In the genomic region with DNA sequence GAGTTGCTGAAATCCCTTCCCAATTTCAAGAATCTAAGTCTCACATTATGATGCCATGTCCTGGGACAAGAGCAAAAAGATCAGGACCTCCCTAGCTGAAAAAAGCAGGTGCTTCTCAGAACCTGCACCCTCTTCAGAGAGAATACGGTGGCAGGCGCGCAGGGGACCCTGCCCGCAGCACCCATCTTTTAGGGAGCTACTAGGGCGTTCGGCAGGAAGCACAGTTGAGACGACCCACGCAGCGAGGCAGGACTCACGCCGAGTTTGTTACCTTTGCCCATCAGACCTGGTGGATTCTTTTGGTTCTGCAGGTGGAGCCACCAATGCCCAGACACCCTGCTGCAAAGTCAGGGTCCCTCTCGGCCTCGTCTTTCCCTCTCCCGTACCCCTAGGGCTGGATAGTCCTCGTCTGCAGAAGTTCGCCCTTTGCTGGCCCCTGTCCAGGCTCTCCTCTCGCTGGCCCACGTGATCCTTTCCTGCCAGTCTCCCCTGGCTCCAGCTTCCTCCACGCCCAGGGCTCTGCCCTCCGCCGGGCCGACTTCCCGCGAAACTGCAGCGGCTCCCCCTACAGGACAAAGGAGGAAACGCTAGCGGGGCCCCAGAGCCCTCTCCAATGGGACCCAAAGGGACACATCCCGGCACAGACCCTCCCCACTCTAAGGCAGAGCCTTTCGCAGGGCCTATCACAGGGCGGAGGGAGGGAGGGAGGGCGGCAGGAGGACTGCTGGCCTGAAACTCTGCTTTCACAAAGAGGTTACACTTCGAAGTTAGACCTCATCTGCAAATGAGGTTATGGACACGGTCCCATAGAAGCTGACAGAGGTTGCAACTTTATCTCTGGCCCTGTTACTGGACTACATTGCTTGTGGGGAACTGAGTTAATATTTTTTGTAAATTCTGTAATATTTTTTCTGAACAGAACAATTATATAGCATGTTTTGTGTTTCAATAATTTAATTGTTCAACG, we compare ENCODE assay signal across 8 cellular contexts. TPM values are rescaled to one million over a fixed set of nuclear protein-coding genes. Genes with fewer than 3 reads are reported as not detected.
A peak's percentile ranks its signal among the peaks of the same experiment; 100 is the strongest.
DNase-seq lines count a peak whose midpoint lies in the region; ATAC-seq and TF ChIP-seq lines count a peak whose summit lies in the region.

No MANE protein-coding gene starts in this region.

- H3K4me2 ChIP-seq in PC-9 (peak overlapping the region; percentile 42), fibroblast of lung (ENCODE audit: extremely low read depth, insufficient read depth, low read length) (no peak overlapping the region)

- H3F3A ChIP-seq in PC-9 (ENCODE audit: insufficient read depth, low read depth) = no peaks in the 10 kb centered on the region

- H3K9me2 ChIP-seq in PC-9 (ENCODE audit: insufficient read depth) = no peaks in the 10 kb centered on the region

- CTCF ChIA-PET in PC-9 (lab: Charles Lee) = interaction anchor here (0.7 to 1.3 kb wide), 2 partner anchors 14 to 105 kb away, joined by 8 to 12 read pairs; no protein-coding TSS in a partner anchor

- peak; percentile 73 for DNase-seq in GM10266 (ENCODE audit: extremely low spot score)
- DNase-seq in PC-9 = peak; percentile 53 to 70
- peak; percentile 85 for DNase-seq in activated T-cell treated with anti-CD3 and anti-CD28 coated beads, Interleukin-2, amount 50 U/mL, for 24 hours
- DNase-seq in fibroblast of lung (ENCODE audit: low read depth in 2 of 2) = peak; percentile 53 to 67
- peak; percentile 80 for DNase-seq in stomach

- H2AFZ ChIP-seq in PC-9 (no peak overlapping the region), fibroblast of lung (ENCODE audit: low read length) (no peak overlapping the region)

- no peaks in the 10 kb centered on the region for H3K4me1 ChIP-seq in PC-9 (replicated peaks; ENCODE audit: insufficient read depth)
- H3K4me1 ChIP-seq in fibroblast of lung (ENCODE audit: control insufficient read depth, extremely low read depth, insufficient read depth, low read length) = no peaks in the 10 kb centered on the region
- peaks cover 4 to 8% (median 8%) of the 10 kb centered on the region in 4 donors for H3K4me1 ChIP-seq in stomach

- H3K36me3 ChIP-seq in PC-9 (ENCODE audit: low read depth) = no peaks in the 10 kb centered on the region
- H3K36me3 ChIP-seq in fibroblast of lung (ENCODE audit: control insufficient read depth, insufficient read depth, low read length) = no peaks in the 10 kb centered on the region
- H3K36me3 ChIP-seq in stomach = no peaks in the 10 kb centered on the region

- no peaks in the 10 kb centered on the region for H4K20me1 ChIP-seq in PC-9 (ENCODE audit: insufficient read depth)
- H4K20me1 ChIP-seq in fibroblast of lung (ENCODE audit: control insufficient read depth, extremely low read depth, insufficient read depth, low read length) = no peaks in the 10 kb centered on the region

- no peak overlapping the region for H3K4me3 Mint-ChIP-seq in activated T-cell treated with anti-CD3 and anti-CD28 coated beads, Interleukin-2, amount 50 U/mL, for 24 hours
- no peak overlapping the region for H3K4me3 Mint-ChIP-seq in nephron

- H3K79me2 ChIP-seq in PC-9 (ENCODE audit: low read depth) = no peaks in the 10 kb centered on the region
- no peaks in the 10 kb centered on the region for H3K79me2 ChIP-seq in fibroblast of lung (ENCODE audit: control insufficient read depth, insufficient read depth, low read length)

- BruUV-seq in PC-9 (replicated peaks; lab: Mats Ljungman, UMichigan) = no TSS peak

- peak; percentile 74 for TF ChIP-seq CTCF in GM10266 (IDR thresholded peaks at IDR 0.05; ENCODE audit: control insufficient read depth, insufficient read depth, low read depth, missing control alignments)
- peak; percentile 89 for TF ChIP-seq CTCF in PC-9 (conservative IDR thresholded peaks at IDR 0.05)
- TF ChIP-seq CTCF in fibroblast of lung (conservative IDR thresholded peaks at IDR 0.05 in 1 of 2, IDR thresholded peaks at IDR 0.05 in 1 of 2; ENCODE audit: low read depth in 1 of 2, low read length in 2 of 2) = peak; percentile 71 to 81
- TF ChIP-seq CTCF in nephron (IDR thresholded peaks at IDR 0.05; ENCODE audit: unreplicated experiment in 3 of 3) = peak; percentile 58 to 80 (median 68)
- peak in 5 of 7 experiments; percentile 71 to 85 (median 73) for TF ChIP-seq CTCF in stomach (IDR thresholded peaks at IDR 0.05)

- H3K9me3 ChIP-seq in PC-9 (ENCODE audit: insufficient read depth, low read depth) (no peaks in the 10 kb centered on the region), fibroblast of lung (ENCODE audit: control insufficient read depth, insufficient read depth, low read depth, low read length) (no peaks in the 10 kb centered on the region), stomach (no peaks in the 10 kb centered on the region)

- intact Hi-C loops in PC-9 (cut with micrococcal nuclease; ENCODE audit: unreplicated experiment) (loop anchor here (5.0 kb wide), 1 partner anchor 120 kb away; no protein-coding TSS in a partner anchor), stomach (cut with DNase I; ENCODE audit: low total_unique reads) (loop anchor here (5.0 kb wide), 1 partner anchor 120 kb away; no protein-coding TSS in a partner anchor)

- H3K4me1 Mint-ChIP-seq in activated T-cell treated with anti-CD3 and anti-CD28 coated beads, Interleukin-2, amount 50 U/mL, for 24 hours (ENCODE audit: low read depth) = peaks cover 5% of the 10 kb centered on the region
- peaks cover 18% of the 10 kb centered on the region for H3K4me1 Mint-ChIP-seq in nephron

- no peak overlapping the region for H3K9ac ChIP-seq in fibroblast of lung (ENCODE audit: insufficient read depth, low read length)

- no peaks in the 10 kb centered on the region for H3K36me3 Mint-ChIP-seq in activated T-cell treated with anti-CD3 and anti-CD28 coated beads, Interleukin-2, amount 50 U/mL, for 24 hours (ENCODE audit: low read depth)
- peaks cover 4% of the 10 kb centered on the region for H3K36me3 Mint-ChIP-seq in nephron (ENCODE audit: low read depth)

- 28 to 51% (median 31%) methylated on average over 25 to 34 of the region's 34 CpGs for WGBS in stomach, 5 donors

- no peak for TF ChIP-seq EP300 in stomach (IDR thresholded peaks at IDR 0.05)

- H3K9me3 Mint-ChIP-seq in activated T-cell treated with anti-CD3 and anti-CD28 coated beads, Interleukin-2, amount 50 U/mL, for 24 hours = no peaks in the 10 kb centered on the region
- peaks cover 6% of the 10 kb centered on the region for H3K9me3 Mint-ChIP-seq in nephron

- H3K27me3 Mint-ChIP-seq in activated T-cell treated with anti-CD3 and anti-CD28 coated beads, Interleukin-2, amount 50 U/mL, for 24 hours = peaks cover 87% of the 10 kb centered on the region
- peaks cover 38% of the 10 kb centered on the region for H3K27me3 Mint-ChIP-seq in nephron (ENCODE audit: low read depth)

- POLR2A ChIA-PET in PC-9 (lab: Charles Lee; ENCODE audit: unreplicated experiment) = interaction anchor here (0.6 kb wide), 1 partner anchor 1228 kb away, joined by 4 read pairs; no protein-coding TSS in a partner anchor

- no peak overlapping the region for H3K27ac ChIP-seq in PC-9
- H3K27ac ChIP-seq in fibroblast of lung (ENCODE audit: insufficient read depth, low read length) = no peak overlapping the region
- H3K27ac ChIP-seq in stomach = no peak overlapping the region

- H3K27me3 ChIP-seq in PC-9 (ENCODE audit: insufficient read depth, low read depth) = no peaks in the 10 kb centered on the region
- H3K27me3 ChIP-seq in fibroblast of lung (ENCODE audit: control insufficient read depth, insufficient read depth, low read length) = peaks cover 35% of the 10 kb centered on the region
- H3K27me3 ChIP-seq in stomach = peaks cover 0 to 29% (median 0%) of the 10 kb centered on the region in 3 donors

- no peak for TF ChIP-seq POLR2A in stomach (IDR thresholded peaks at IDR 0.05)

- H3K27ac Mint-ChIP-seq in activated T-cell treated with anti-CD3 and anti-CD28 coated beads, Interleukin-2, amount 50 U/mL, for 24 hours = no peak overlapping the region
- no peak overlapping the region for H3K27ac Mint-ChIP-seq in nephron

- peak; percentile 82 for ATAC-seq in HG03066 (IDR thresholded peaks at IDR 0.05; ENCODE audit: low read depth, unreplicated experiment)
- ATAC-seq in GM18519 (IDR thresholded peaks at IDR 0.05; ENCODE audit: low FRiP score, unreplicated experiment) = no peak

- no peak overlapping the region for H3K4me3 ChIP-seq in PC-9
- no peak overlapping the region for H3K4me3 ChIP-seq in fibroblast of lung (replicated peaks in 1 of 4; ENCODE audit: control extremely low read depth in 1 of 4, insufficient read depth in 1 of 4, low read depth in 3 of 4, low read length in 4 of 4)
- H3K4me3 ChIP-seq in stomach = peak overlapping the region in 2 of 4 donors; percentile 4 to 7

RNA-seq across cellular contexts. Expression of gene TMEM174, which starts 28.8 kb away (rescaled TPM):
- total RNA-seq in PC-9 (2021) (not detected in 2 replicates), fibroblast of lung (not detected in 2 replicates), stomach (not detected)
- polyA plus RNA-seq in fibroblast of lung (not detected in 2 replicates), stomach (not detected)
- not detected in 2 replicates for polyA plus RNA-seq in fibroblast of lung (2012)
- polyA minus RNA-seq in fibroblast of lung (ENCODE audit: low replicate concordance) = not detected in 2 replicates
